8 cellular contexts compared by ENCODE assay signal in genomic region chr16:87391324-87391949, GRCh38. TPM values are rescaled to one million over a fixed set of nuclear protein-coding genes. Genes with fewer than 3 reads are reported as not detected.
DNase-seq lines count a peak whose midpoint lies in the region; ATAC-seq and TF ChIP-seq lines count a peak whose summit lies in the region.

No MANE protein-coding gene starts in this region.

- H3K4me3 ChIP-seq in MG63 (peak overlapping the region; percentile 56), breast epithelium (peak overlapping the region; percentile 69 to 97 (median 86)), suprapubic skin (peak overlapping the region; percentile 89)

- intact Hi-C loops in breast epithelium (cut with DNase I; ENCODE audit: low total_unique reads): no loop called here

- ATAC-seq in activated T-cell treated with anti-CD3 and anti-CD28 coated beads, Interleukin-2, amount 50 U/mL, for 72 hours (replicated peaks in 1 of 2): no peak
- ATAC-seq in left lobe of liver (peak; percentile 54), GM18858 (IDR thresholded peaks at IDR 0.05; ENCODE audit: unreplicated experiment) (no peak)

- WGBS in suprapubic skin: 13% methylated on average over 20 of the region's 44 CpGs

- no peak for TF ChIP-seq POLR2A in breast epithelium (IDR thresholded peaks at IDR 0.05)
- TF ChIP-seq POLR2A in suprapubic skin (IDR thresholded peaks at IDR 0.05): no peak

- H3K4me1 Mint-ChIP-seq in activated T-cell treated with anti-CD3 and anti-CD28 coated beads, Interleukin-2, amount 50 U/mL, for 72 hours (ENCODE audit: low read depth): peaks cover 67% of the 10 kb centered on the region

- H3K4me1 ChIP-seq in breast epithelium: peaks cover 9 to 25% of the 10 kb centered on the region in 2 donors
- peaks cover 69% of the 10 kb centered on the region for H3K4me1 ChIP-seq in suprapubic skin

- TF ChIP-seq EP300 in suprapubic skin (IDR thresholded peaks at IDR 0.05): no peak

- peak overlapping the region; percentile 93 to 94 for H3K4me3 Mint-ChIP-seq in activated T-cell treated with anti-CD3 and anti-CD28 coated beads, Interleukin-2, amount 50 U/mL, for 72 hours

- H3K27ac ChIP-seq in breast epithelium: peak overlapping the region; percentile 99 to 100
- peak overlapping the region; percentile 98 for H3K27ac ChIP-seq in suprapubic skin

- H3K36me3 Mint-ChIP-seq in activated T-cell treated with anti-CD3 and anti-CD28 coated beads, Interleukin-2, amount 50 U/mL, for 72 hours (ENCODE audit: insufficient read depth in 2 of 2): peaks cover 11 to 17% of the 10 kb centered on the region in 2 donors

- H3K36me3 ChIP-seq in MG63 (no peaks in the 10 kb centered on the region), breast epithelium (no peaks in the 10 kb centered on the region), suprapubic skin (no peaks in the 10 kb centered on the region)

- peaks cover 0 to 2% of the 10 kb centered on the region in 2 donors for H3K9me3 Mint-ChIP-seq in activated T-cell treated with anti-CD3 and anti-CD28 coated beads, Interleukin-2, amount 50 U/mL, for 72 hours

- no peaks in the 10 kb centered on the region for H3K27me3 ChIP-seq in MG63
- H3K27me3 ChIP-seq in breast epithelium: no peaks in the 10 kb centered on the region
- no peaks in the 10 kb centered on the region for H3K27me3 ChIP-seq in suprapubic skin

- no peak for DNase-seq in activated T-cell treated with anti-CD3 and anti-CD28 coated beads, Interleukin-2, amount 50 U/mL, for 72 hours
- DNase-seq in activated T-cell treated with anti-CD3 and anti-CD28 coated beads for 4 hours (no peak), MG63 (no peak), breast epithelium (ENCODE audit: low spot score in 2 of 2) (peak in 1 of 2 donors; percentile 61), left lobe of liver (ENCODE audit: low spot score) (peak; percentile 81), suprapubic skin (ENCODE audit: low spot score in 2 of 2) (peak; percentile 88 to 90), NCI-H2196 treated with DMSO at 0.1 percent for 48 hours (lab: John Stamatoyannopoulos, UW; ENCODE audit: unreplicated experiment) (no peak)

- TF ChIP-seq CTCF in breast epithelium (IDR thresholded peaks at IDR 0.05): peak in 1 of 3 donors; percentile 30
- TF ChIP-seq CTCF in suprapubic skin (IDR thresholded peaks at IDR 0.05): no peak

- peak overlapping the region; percentile 98 for H3K27ac Mint-ChIP-seq in activated T-cell treated with anti-CD3 and anti-CD28 coated beads, Interleukin-2, amount 50 U/mL, for 72 hours

- no peaks in the 10 kb centered on the region for H3K27me3 Mint-ChIP-seq in activated T-cell treated with anti-CD3 and anti-CD28 coated beads, Interleukin-2, amount 50 U/mL, for 72 hours (ENCODE audit: low read depth)

- H3K9me3 ChIP-seq in MG63 (no peaks in the 10 kb centered on the region), breast epithelium (no peaks in the 10 kb centered on the region), suprapubic skin (no peaks in the 10 kb centered on the region)

RNA-seq across cellular contexts. Expression of gene MAP1LC3B, which starts 0.7 kb away (rescaled TPM):
- 100 to 1,000 TPM; 116 to 146 TPM for total RNA-seq in activated T-cell treated with anti-CD3 and anti-CD28 coated beads, Interleukin-2, amount 50 U/mL, for 72 hours
- 7.9 and 16.0 TPM in 2 replicates for total RNA-seq in MG63 (2014; rRNA removed; shearing (Covaris generic); ENCODE audit: low replicate concordance)
- total RNA-seq in breast epithelium (10 to 100 TPM; 58.0 to 72.3 (median 69.1) TPM), left lobe of liver (15.1 TPM), suprapubic skin (10 to 100 TPM; 57.8 to 82.0 (median 71.3) TPM)

RNA-seq across cellular contexts. Expression of gene FBXO31, which starts 7.9 kb away (rescaled TPM):
- 10 to 100 TPM; 33.7 to 36.8 TPM for total RNA-seq in activated T-cell treated with anti-CD3 and anti-CD28 coated beads, Interleukin-2, amount 50 U/mL, for 72 hours
- total RNA-seq in MG63 (2014; rRNA removed; shearing (Covaris generic); ENCODE audit: low replicate concordance): 12.6 and 33.4 TPM in 2 replicates
- total RNA-seq in breast epithelium (10 to 100 TPM; 43.0 to 74.7 (median 67.4) TPM), left lobe of liver (44.6 TPM), suprapubic skin (10 to 100 TPM; 39.9 to 89.3 (median 53.6) TPM)

Comparison
In these comparisons a context has a peak if more than half of its experiments do, and no peak if none do; other contexts are left out.
1. DNase-seq: peak in left lobe of liver (single experiment) and suprapubic skin (2 of 2); none in activated T-cell treated with anti-CD3 and anti-CD28 coated beads, Interleukin-2, amount 50 U/mL, for 72 hours (0 of 2), activated T-cell treated with anti-CD3 and anti-CD28 coated beads for 4 hours (single experiment), MG63 (single experiment) and NCI-H2196 treated with DMSO at 0.1 percent for 48 hours (single experiment).
2. Peak in every context shown above with its lines, with median percentiles within 50 percentile points of each other: H3K4me3 ChIP-seq.